In the genomic region with DNA sequence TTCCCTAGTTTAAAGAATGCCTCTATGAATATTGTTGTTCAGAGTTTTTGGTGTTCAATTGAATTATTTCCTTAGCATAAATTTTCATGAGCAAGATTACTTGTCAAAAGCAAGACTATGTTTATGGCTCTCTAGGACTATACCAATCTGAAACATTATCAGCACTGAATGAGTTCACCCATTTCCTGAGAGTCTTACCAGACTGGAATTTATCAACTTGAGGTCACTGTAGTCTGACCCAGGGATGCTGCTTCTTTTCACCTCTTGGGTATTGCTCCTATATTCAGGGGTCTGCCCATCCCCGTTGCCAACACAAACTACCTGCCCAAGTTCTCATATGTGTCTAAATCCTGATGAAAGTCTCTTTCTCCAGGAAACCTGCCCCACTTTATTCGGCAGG, we compare ENCODE assay signal across 22 cellular contexts. TPM values are rescaled to one million over a fixed set of nuclear protein-coding genes. Genes with fewer than 3 reads are reported as not detected.
DNase-seq lines count a peak whose midpoint lies in the region; ATAC-seq and TF ChIP-seq lines count a peak whose summit lies in the region.
"Had no signal": no experiment of that assay in that cellular context is flagged by ENCODE, and none has a peak within 500 bp of the region (broad histone marks: within the 10 kb centered on the region; RNA-seq: fewer than 3 reads in every experiment).

No MANE protein-coding gene starts in this region.

- H2AFZ ChIP-seq in ACC112 (ENCODE audit: low read length, unreplicated experiment) (no peak overlapping the region), PC-3 (ENCODE audit: low read length) (no peak overlapping the region)

- CTCF ChIA-PET in PC-3 (lab: Charles Lee): no interaction called here

- TF ChIP-seq CTCF in PC-3 (conservative IDR thresholded peaks at IDR 0.05; ENCODE audit: low read depth, low read length) (no peak), esophagus muscularis mucosa (IDR thresholded peaks at IDR 0.05) (no peak), psoas muscle (IDR thresholded peaks at IDR 0.05) (no peak), spleen (IDR thresholded peaks at IDR 0.05 in 8 of 11, conservative IDR thresholded peaks at IDR 0.05 in 3 of 11) (no peak), GM10266 (IDR thresholded peaks at IDR 0.05; ENCODE audit: control insufficient read depth, insufficient read depth, low read depth, missing control alignments) (no peak)

- intact Hi-C loops in PC-3 (cut with micrococcal nuclease): loop anchor here (10.0 kb wide), 1 partner anchor 258 kb away; a partner anchor contains a TSS
- intact Hi-C loops in esophagus muscularis mucosa (cut with DNase I): no loop called here
- intact Hi-C loops in psoas muscle (cut with DNase I): no loop called here
- intact Hi-C loops in spleen (cut with DNase I; ENCODE audit: low total_unique reads): no loop called here

- POLR2A ChIA-PET in PC-3 (lab: Charles Lee; ENCODE audit: unreplicated experiment): no interaction called here

- H3K79me2 ChIP-seq in ACC112 (ENCODE audit: control insufficient read depth, insufficient read depth, low read length, unreplicated experiment): no peaks in the 10 kb centered on the region
- H3K79me2 ChIP-seq in PC-3 (ENCODE audit: low read length): no peaks in the 10 kb centered on the region

- H3K27ac ChIP-seq in ACC112 (ENCODE audit: low read depth, low read length) (peak overlapping the region; percentile 87), PC-3 (ENCODE audit: low read length) (peak overlapping the region; percentile 81), esophagus muscularis mucosa (replicated peaks in 1 of 4) (peak overlapping the region in 3 of 4 donors; percentile 8 to 20 (median 13)), psoas muscle (no peak overlapping the region), spleen (no peak overlapping the region)
- H3K27ac ChIP-seq: colonic mucosa, SK-N-MC, thyroid gland had no signal

- peaks cover 51% of the 10 kb centered on the region for H3K4me1 ChIP-seq in ACC112 (ENCODE audit: control insufficient read depth, insufficient read depth, low read length, unreplicated experiment)
- peaks cover 55% of the 10 kb centered on the region for H3K4me1 ChIP-seq in PC-3 (ENCODE audit: insufficient read depth, low read length)
- peaks cover 15 to 33% (median 24%) of the 10 kb centered on the region in 4 donors for H3K4me1 ChIP-seq in esophagus muscularis mucosa
- H3K4me1 ChIP-seq in psoas muscle: peaks cover 19% of the 10 kb centered on the region
- peaks cover 0 to 3% (median 0%) of the 10 kb centered on the region in 6 donors for H3K4me1 ChIP-seq in spleen
- H3K4me1 ChIP-seq: colonic mucosa, thyroid gland had no signal

- H3K9ac ChIP-seq in PC-3 (ENCODE audit: low read length): peak overlapping the region; percentile 6; the same call in 1 of the 2 replicates

- DNase-seq in PC-3 (peak; percentile 34), esophagus muscularis mucosa (ENCODE audit: extremely low spot score) (no peak), psoas muscle (no peak), NOMO-1 treated with DMSO at 0.1 percent for 48 hours (lab: John Stamatoyannopoulos, UW; ENCODE audit: unreplicated experiment) (no peak), spleen (no peak), GM10266 (ENCODE audit: extremely low spot score) (no peak)
- no peak for DNase-seq in activated CD4-positive, CD25-positive, alpha-beta regulatory T cell (lab: John Stamatoyannopoulos, UW)
- DNase-seq: activated CD8-positive, alpha-beta T cell treated with anti-CD3 and anti-CD28 coated beads for 36 hours; amygdala; CD8-positive, alpha-beta memory T cell; colonic mucosa; hippocampal formation; left colon; NCI-H187; NCI-H524; thyroid gland had no signal

- H3F3A ChIP-seq in PC-3 (ENCODE audit: low read length, unreplicated experiment): peaks cover 11% of the 10 kb centered on the region

- TSS peak; percentile 84 for BruUV-seq in PC-3 (replicated peaks; lab: Mats Ljungman, UMichigan)

- H4K20me1 ChIP-seq in PC-3 (ENCODE audit: low read length): no peaks in the 10 kb centered on the region

- H3K27me3 ChIP-seq in ACC112 (ENCODE audit: insufficient read depth, low read length) (no peaks in the 10 kb centered on the region), PC-3 (ENCODE audit: low read length) (no peaks in the 10 kb centered on the region), esophagus muscularis mucosa (no peaks in the 10 kb centered on the region), psoas muscle (ENCODE audit: insufficient read depth in 3 of 3, low read length in 2 of 3) (no peaks in the 10 kb centered on the region), spleen (replicated peaks in 1 of 7) (no peaks in the 10 kb centered on the region)
- H3K27me3 ChIP-seq: colonic mucosa, thyroid gland had no signal

- no peak for TF ChIP-seq EP300 in esophagus muscularis mucosa (IDR thresholded peaks at IDR 0.05)

- 77% methylated on average over 2 of the region's 2 CpGs for WGBS in esophagus muscularis mucosa
- WGBS in psoas muscle, 3 donors: 87 to 88% (median 87%) methylated on average over 2 of the region's 2 CpGs
- WGBS in spleen, 5 donors: 61 to 89% (median 70%) methylated on average over 2 of the region's 2 CpGs

- ATAC-seq in PC-3 (no peak), psoas muscle (peak in 3 of 4 donors; percentile 9 to 23 (median 21))
- ATAC-seq: activated CD8-positive, alpha-beta T cell treated with anti-CD3 and anti-CD28 coated beads for 36 hours had no signal

- H3K4me3 ChIP-seq in ACC112 (ENCODE audit: low read depth, low read length) (peak overlapping the region; percentile 29; the same call in 1 of the 2 replicates), PC-3 (ENCODE audit: low read length) (no peak overlapping the region), esophagus muscularis mucosa (no peak overlapping the region), psoas muscle (no peak overlapping the region), spleen (no peak overlapping the region)
- H3K4me3 ChIP-seq: colonic mucosa, SK-N-MC, thyroid gland had no signal

- TF ChIP-seq POLR2A in esophagus muscularis mucosa (IDR thresholded peaks at IDR 0.05; ENCODE audit: low read depth) (no peak), spleen (IDR thresholded peaks at IDR 0.05) (no peak)

- H3K9me3 ChIP-seq in PC-3 (ENCODE audit: low read length) (no peaks in the 10 kb centered on the region), esophagus muscularis mucosa (no peaks in the 10 kb centered on the region), psoas muscle (no peaks in the 10 kb centered on the region), spleen (no peaks in the 10 kb centered on the region)
- H3K9me3 ChIP-seq: colonic mucosa, thyroid gland had no signal

- peak overlapping the region; percentile 55 for H3K4me2 ChIP-seq in PC-3 (ENCODE audit: low read length)

- no peaks in the 10 kb centered on the region for H3K36me3 ChIP-seq in ACC112 (ENCODE audit: insufficient read depth, low read length)
- no peaks in the 10 kb centered on the region for H3K36me3 ChIP-seq in PC-3 (ENCODE audit: low read depth, low read length)
- no peaks in the 10 kb centered on the region for H3K36me3 ChIP-seq in esophagus muscularis mucosa
- no peaks in the 10 kb centered on the region for H3K36me3 ChIP-seq in psoas muscle (ENCODE audit: insufficient read depth in 1 of 2, low read depth in 1 of 2)
- H3K36me3 ChIP-seq in spleen: no peaks in the 10 kb centered on the region
- H3K36me3 ChIP-seq: colonic mucosa, thyroid gland had no signal

- H3K9me2 ChIP-seq in PC-3 (replicated peaks; ENCODE audit: low read length): no peaks in the 10 kb centered on the region

RNA-seq across cellular contexts. Expression of a gene that starts 42.6 kb away (rescaled TPM):
- not detected in 2 replicates for total RNA-seq in PC-3 (2014; rRNA removed)
- total RNA-seq in esophagus muscularis mucosa: not detected
- not detected for total RNA-seq in psoas muscle
- polyA plus RNA-seq in psoas muscle: not detected
- total RNA-seq in spleen: not detected
- not detected for polyA plus RNA-seq in spleen
- total RNA-seq: activated CD8-positive, alpha-beta T cell treated with anti-CD3 and anti-CD28 coated beads for 36 hours; CD8-positive, alpha-beta memory T cell; colonic mucosa; epithelial cell of proximal tubule; H4; HT1080; left colon; OCI-LY7; thyroid gland had no signal
- polyA plus RNA-seq: CD8-positive, alpha-beta memory T cell had no signal

Comparison
In these comparisons a context has a peak if more than half of its experiments do, and no peak if none do; other contexts are left out.
1. H3K27ac ChIP-seq: peak in ACC112 (single experiment), PC-3 (single experiment) and esophagus muscularis mucosa (3 of 4); none in psoas muscle (single experiment) and spleen (0 of 8).